ENCODE assay signal across 8 cellular contexts in the genomic region with DNA sequence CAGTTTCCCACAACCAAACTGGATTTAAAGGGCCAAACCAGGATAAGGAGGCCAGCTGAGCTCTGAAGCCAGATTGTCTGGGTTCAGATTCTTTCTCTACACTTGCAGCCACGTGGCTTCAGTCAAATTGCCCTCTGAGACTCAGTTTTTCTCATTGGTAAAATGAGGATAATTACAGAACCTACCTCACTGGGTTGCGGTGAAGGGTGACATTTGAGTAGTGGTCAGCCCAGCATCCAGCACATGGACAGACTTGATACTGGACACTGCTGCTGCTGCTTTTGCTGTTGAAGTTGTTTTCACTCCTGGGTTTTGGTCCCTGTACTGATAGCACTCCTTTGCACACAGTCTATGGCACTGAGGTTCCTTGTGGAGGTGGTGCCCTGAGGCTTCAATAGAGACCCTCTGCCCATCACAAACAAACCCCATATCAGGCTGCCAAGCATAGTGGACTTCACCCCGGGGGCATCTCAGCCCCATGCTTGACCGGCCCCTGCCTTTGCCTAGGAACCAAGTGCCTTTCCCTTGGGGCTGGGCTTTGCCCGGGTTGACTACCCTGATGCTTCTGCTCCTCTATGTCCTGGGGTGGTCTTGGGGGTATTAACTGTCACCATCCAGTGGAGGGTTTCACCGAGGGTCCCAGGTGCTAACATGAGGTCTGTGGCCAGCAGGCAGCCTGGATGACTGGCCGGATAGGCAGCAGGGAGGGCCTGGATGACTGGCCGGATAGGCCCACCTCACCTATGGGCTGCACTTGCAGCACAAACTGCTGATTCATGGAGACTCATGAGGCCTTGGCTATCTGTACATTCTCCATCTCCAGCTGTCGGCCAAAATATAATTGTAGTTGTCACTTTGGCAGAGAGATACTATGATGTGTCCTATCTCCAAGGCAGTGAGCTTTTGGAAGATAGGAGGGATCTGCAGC. TPM values are rescaled to one million over a fixed set of nuclear protein-coding genes. Genes with fewer than 3 reads are reported as not detected.
DNase-seq lines count a peak whose midpoint lies in the region; ATAC-seq and TF ChIP-seq lines count a peak whose summit lies in the region.

No MANE protein-coding gene starts in this region.

- POLR2A ChIA-PET in AG04450 (lab: Yijun Ruan, JAX): interaction anchor here (1.2 to 1.4 kb wide), 2 partner anchors 14 to 65 kb away, joined by 3 read pairs; no protein-coding TSS in a partner anchor

- no peak overlapping the region for H3K4me3 ChIP-seq in AG04450 (ENCODE audit: low read depth, low read length)

- ATAC-seq in HG02678 (IDR thresholded peaks at IDR 0.05; ENCODE audit: unreplicated experiment) (peak; percentile 9), GM21825 (IDR thresholded peaks at IDR 0.05; ENCODE audit: unreplicated experiment) (no peak)

- CTCF ChIA-PET in AG04450 (lab: Charles Lee): interaction anchor here (1.0 kb wide), 1 partner anchor 150 kb away, joined by 4 read pairs; no protein-coding TSS in a partner anchor

- no peaks in the 10 kb centered on the region for H3K27me3 ChIP-seq in AG04450 (ENCODE audit: control insufficient read depth, insufficient read depth, low read length)

- peak overlapping the region; percentile 97 for H3K27ac ChIP-seq in AG04450 (ENCODE audit: low read depth, low read length)

- no peaks in the 10 kb centered on the region for H3K9me3 ChIP-seq in AG04450 (ENCODE audit: control insufficient read depth, insufficient read depth, low read length)

- TF ChIP-seq CTCF in AG04450 (IDR thresholded peaks at IDR 0.05; ENCODE audit: low read depth, low read length): no peak

- DNase-seq in AG04450 (ENCODE audit: low read depth, low spot score): no peak
- peak; percentile 18 for DNase-seq in amniotic epithelial cell (ENCODE audit: low read depth)
- peak; percentile 11 to 15 for DNase-seq in lung microvascular endothelial cell (ENCODE audit: low read depth in 2 of 2)
- DNase-seq in activated effector memory CD4-positive, alpha-beta T cell treated with anti-CD3 and anti-CD28 coated beads, Interleukin-2, amount 50 U/mL, for 16 hours: no peak
- no peak for DNase-seq in SKM-1 (lab: John Stamatoyannopoulos, UW; ENCODE audit: unreplicated experiment)
- DNase-seq in NCI-H524 (lab: John Stamatoyannopoulos, UW): no peak

RNA-seq across cellular contexts. Expression of gene CDKN2AIPNL, which starts 25.9 kb away (rescaled TPM):
- 16.7 and 20.8 TPM in 2 replicates for polyA plus RNA-seq in AG04450 (2011; rRNA removed)
- polyA minus RNA-seq in AG04450 (2011; rRNA and poly(A)+ RNA removed): 4.8 and 6.7 TPM in 2 replicates
- total RNA-seq in lung microvascular endothelial cell: 45.8 and 52.0 TPM in 2 replicates

Comparison
In these comparisons a context has a peak if more than half of its experiments do, and no peak if none do; other contexts are left out.
1. DNase-seq: peak in amniotic epithelial cell (single experiment) and lung microvascular endothelial cell (2 of 2); none in AG04450 (single experiment), activated effector memory CD4-positive, alpha-beta T cell treated with anti-CD3 and anti-CD28 coated beads, Interleukin-2, amount 50 U/mL, for 16 hours (single experiment), SKM-1 (single experiment) and NCI-H524 (0 of 2).